ENCODE assay signal across 35 cellular contexts in the genomic region with DNA sequence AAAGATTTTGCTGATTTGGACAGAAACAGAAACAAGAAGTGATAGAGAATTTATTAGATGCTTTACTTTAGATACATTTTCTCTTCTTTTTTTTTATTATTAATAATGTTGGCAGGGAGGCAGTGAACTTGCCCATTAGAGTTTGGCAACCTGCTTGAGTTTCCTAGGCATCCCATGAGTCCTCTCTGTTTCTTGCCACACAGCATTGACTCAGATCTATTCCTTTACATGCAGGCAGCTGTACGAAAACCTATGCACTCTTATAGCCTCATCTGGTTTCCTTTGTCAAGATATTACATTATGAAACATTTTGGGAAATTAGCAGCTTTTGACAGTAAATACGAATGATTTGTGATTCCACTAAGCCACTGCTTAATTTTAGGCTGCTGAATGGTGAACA.
"Had no signal": no experiment of that assay in that cellular context is flagged by ENCODE, and none has a peak within 500 bp of the region (broad histone marks: within the 10 kb centered on the region; RNA-seq: fewer than 3 reads in every experiment).

No MANE protein-coding gene starts in this region.

- H3K4me1 ChIP-seq: pancreas, prostate gland had no signal

- H3K27me3 ChIP-seq: adrenal gland, brain microvascular endothelial cell, pancreas, uterus had no signal

- H3K4me3 ChIP-seq: adrenal gland, left ventricle myocardium inferior, pancreas, prostate gland, uterus had no signal

- H3K36me3 ChIP-seq: adrenal gland, brain microvascular endothelial cell, left ventricle myocardium inferior, pancreas, prostate gland, uterus had no signal

- H3K27ac Mint-ChIP-seq: activated naive CD4-positive, alpha-beta T cell treated with anti-CD3 and anti-CD28 coated beads for 36 hours; activated naive CD8-positive, alpha-beta T cell treated with anti-CD3 and anti-CD28 coated beads for 36 hours; activated T-helper 1 cell treated with anti-CD3 and anti-CD28 coated beads, Interleukin-12 subunit alpha, Interleukin-12 subunit beta, Interleukin-2, Interleukin-4 antibody, amounts not matched to agents 30 ng/mL and 10 ng/mL and 1 ng/mL, durations not matched to agents 14 hours and 24 hours and 36 hours; mesothelial cell of epicardium; naive B cell; stimulated activated effector memory CD8-positive, alpha-beta T cell treated with anti-CD3 and anti-CD28 coated beads, Interleukin-12 subunit alpha, Interleukin-12 subunit beta, amount 100 ng/mL, for 72 hours; stimulated activated naive CD8-positive, alpha-beta T cell treated with anti-CD3 and anti-CD28 coated beads, Interleukin-15, Interleukin-2, amounts not matched to agents 100 ng/mL and 50 ng/mL, for 24 hours; T-helper 2 cell treated with Interferon-gamma antibody and Interleukin-4, amounts not matched to agents 5 μg/mL and 100 μg/mL, for 36 hours; type B pancreatic cell had no signal

- ATAC-seq: pancreas; sciatic nerve; stimulated activated effector memory CD8-positive, alpha-beta T cell treated with anti-CD3 and anti-CD28 coated beads, Interleukin-12 subunit alpha, Interleukin-12 subunit beta, amount 100 ng/mL, for 72 hours had no signal

- FAIRE-seq: astrocyte, colon, endometrium, frontal cortex, islet of Langerhans, pancreas, small intestine had no signal

- H3K36me3 Mint-ChIP-seq: mesothelial cell of epicardium, type B pancreatic cell had no signal

- H3K4me3 Mint-ChIP-seq: activated naive CD4-positive, alpha-beta T cell treated with anti-CD3 and anti-CD28 coated beads for 36 hours; activated naive CD8-positive, alpha-beta T cell treated with anti-CD3 and anti-CD28 coated beads for 36 hours; activated T-helper 1 cell treated with anti-CD3 and anti-CD28 coated beads, Interleukin-12 subunit alpha, Interleukin-12 subunit beta, Interleukin-2, Interleukin-4 antibody, amounts not matched to agents 30 ng/mL and 10 ng/mL and 1 ng/mL, durations not matched to agents 14 hours and 24 hours and 36 hours; central memory CD8-positive, alpha-beta T cell; mesothelial cell of epicardium; naive B cell; stimulated activated effector memory CD8-positive, alpha-beta T cell treated with anti-CD3 and anti-CD28 coated beads, Interleukin-12 subunit alpha, Interleukin-12 subunit beta, amount 100 ng/mL, for 72 hours; stimulated activated naive CD8-positive, alpha-beta T cell treated with anti-CD3 and anti-CD28 coated beads, Interleukin-15, Interleukin-2, amounts not matched to agents 100 ng/mL and 50 ng/mL, for 24 hours; T-helper 2 cell treated with Interferon-gamma antibody and Interleukin-4, amounts not matched to agents 5 μg/mL and 100 μg/mL, for 36 hours; type B pancreatic cell had no signal

- H3K27ac ChIP-seq: adrenal gland, brain microvascular endothelial cell, left ventricle myocardium inferior, pancreas, prostate gland, uterus, VCaP had no signal

- H3K27me3 Mint-ChIP-seq: activated naive CD8-positive, alpha-beta T cell treated with anti-CD3 and anti-CD28 coated beads for 36 hours; central memory CD8-positive, alpha-beta T cell; naive B cell; stimulated activated naive CD8-positive, alpha-beta T cell treated with anti-CD3 and anti-CD28 coated beads, Interleukin-15, Interleukin-2, amounts not matched to agents 100 ng/mL and 50 ng/mL, for 24 hours; type B pancreatic cell had no signal

- H3K9me3 ChIP-seq: adrenal gland, left ventricle myocardium inferior, pancreas, prostate gland, uterus had no signal

- DNase-seq: activated CD4-positive, alpha-beta T cell treated with anti-CD3 and anti-CD28 coated beads for 4 hours; activated CD4-positive, alpha-beta T cell treated with anti-CD3 and anti-CD28 coated beads, Interleukin-2, amount 50 U/mL, for 48 hours; activated CD8-positive, alpha-beta memory T cell treated with anti-CD3 and anti-CD28 coated beads, Interleukin-2, amount 50 U/mL, for 4 hours; activated effector memory CD4-positive, alpha-beta T cell treated with anti-CD3 and anti-CD28 coated beads, Interleukin-2, amount 50 U/mL, for 16 hours; activated naive CD4-positive, alpha-beta T cell treated with anti-CD3 and anti-CD28 coated beads for 36 hours; activated naive CD8-positive, alpha-beta T cell treated with anti-CD3 and anti-CD28 coated beads for 36 hours; activated T-cell treated with anti-CD3 and anti-CD28 coated beads, Interleukin-2, amount 50 U/mL, for 1 hour; adrenal gland; brain microvascular endothelial cell; effector CD8-positive, alpha-beta T cell; erythroblast; left ventricle myocardium inferior; naive B cell; pancreas; retina; small intestine; stimulated activated CD4-positive, alpha-beta T cell treated with anti-CD3 and anti-CD28 coated beads, Interleukin-4, amount 100 ng/mL, for 24 hours; substantia nigra; T-helper 1 cell; uterus had no signal

- H3K9me3 Mint-ChIP-seq: activated naive CD4-positive, alpha-beta T cell treated with anti-CD3 and anti-CD28 coated beads for 36 hours; activated naive CD8-positive, alpha-beta T cell treated with anti-CD3 and anti-CD28 coated beads for 36 hours; activated T-helper 1 cell treated with anti-CD3 and anti-CD28 coated beads, Interleukin-12 subunit alpha, Interleukin-12 subunit beta, Interleukin-2, Interleukin-4 antibody, amounts not matched to agents 30 ng/mL and 10 ng/mL and 1 ng/mL, durations not matched to agents 14 hours and 24 hours and 36 hours; central memory CD8-positive, alpha-beta T cell; mesothelial cell of epicardium; naive B cell; stimulated activated effector memory CD8-positive, alpha-beta T cell treated with anti-CD3 and anti-CD28 coated beads, Interleukin-12 subunit alpha, Interleukin-12 subunit beta, amount 100 ng/mL, for 72 hours; stimulated activated naive CD8-positive, alpha-beta T cell treated with anti-CD3 and anti-CD28 coated beads, Interleukin-15, Interleukin-2, amounts not matched to agents 100 ng/mL and 50 ng/mL, for 24 hours; T-helper 2 cell treated with Interferon-gamma antibody and Interleukin-4, amounts not matched to agents 5 μg/mL and 100 μg/mL, for 36 hours; type B pancreatic cell had no signal
